Comparison of ENCODE assay signal across 1 cellular context in genomic region chr10:78458983-78459638, GRCh38.
TF ChIP-seq lines count a peak whose summit lies in the region.

No MANE protein-coding gene starts in this region.

TF ChIP-seq in HepG2, 621 proteins besides CTCF, POLR2A, EP300 and RAD21 (continued from another document and continues in another):
- TF ChIP-seq ATF3 (CRISPR knock-in tag; IDR thresholded peaks at IDR 0.05) (peak; percentile 100), HNRNPLL (IDR thresholded peaks at IDR 0.05; ENCODE audit: low read depth, low read length, poor library complexity, severe bottlenecking) (no peak), ZSCAN31 (CRISPR knock-in tag; IDR thresholded peaks at IDR 0.05; ENCODE audit: low read depth) (no peak), GZF1 (CRISPR knock-in tag; IDR thresholded peaks at IDR 0.05) (no peak), ZNF407 (CRISPR knock-in tag; IDR thresholded peaks at IDR 0.05; ENCODE audit: not compliant biosample characterization) (no peak), ZBTB34 (CRISPR knock-in tag; IDR thresholded peaks at IDR 0.05) (0 out of 2 replicates have a peak, but pooled peaks have one; percentile 57), SMAD1 (CRISPR knock-in tag; IDR thresholded peaks at IDR 0.05; ENCODE audit: borderline replicate concordance, low read depth) (no peak), HNRNPL (IDR thresholded peaks at IDR 0.05; ENCODE audit: low read depth, low read length) (no peak), CAMTA2 (CRISPR knock-in tag; IDR thresholded peaks at IDR 0.05; ENCODE audit: borderline replicate concordance) (no peak), ZNF343 (CRISPR knock-in tag; IDR thresholded peaks at IDR 0.05) (no peak), ATF6 (CRISPR knock-in tag; conservative IDR thresholded peaks at IDR 0.05) (no peak), CERS6 (CRISPR knock-in tag; IDR thresholded peaks at IDR 0.05) (no peak), ZNF766 (CRISPR knock-in tag; IDR thresholded peaks at IDR 0.05; ENCODE audit: borderline replicate concordance) (0 out of 2 replicates have a peak, but pooled peaks have one; percentile 46), KAT7 (CRISPR knock-in tag; IDR thresholded peaks at IDR 0.05; ENCODE audit: borderline replicate concordance) (no peak), E2F5 (CRISPR knock-in tag; conservative IDR thresholded peaks at IDR 0.05) (no peak), FOXM1 (CRISPR knock-in tag; IDR thresholded peaks at IDR 0.05) (no peak), STAT5B (CRISPR knock-in tag; IDR thresholded peaks at IDR 0.05) (peak; percentile 65; the same call in 1 of the 2 replicates), PTBP1 (IDR thresholded peaks at IDR 0.05; ENCODE audit: low read depth, low read length, poor library complexity, severe bottlenecking) (no peak), ZNF878 (CRISPR knock-in tag; IDR thresholded peaks at IDR 0.05) (peak; percentile 95), RFX3 (CRISPR knock-in tag; IDR thresholded peaks at IDR 0.05) (no peak; the same call in 1 of the 2 replicates), MIXL1 (CRISPR knock-in tag; IDR thresholded peaks at IDR 0.05) (peak; percentile 99), GTF3A (CRISPR knock-in tag; conservative IDR thresholded peaks at IDR 0.05) (no peak), ELK4 (CRISPR knock-in tag; IDR thresholded peaks at IDR 0.05; ENCODE audit: borderline replicate concordance) (no peak), ZNF44 (CRISPR knock-in tag; IDR thresholded peaks at IDR 0.05) (no peak), U2AF2 (IDR thresholded peaks at IDR 0.05; ENCODE audit: low read depth, low read length) (no peak), RARG (CRISPR knock-in tag; IDR thresholded peaks at IDR 0.05; ENCODE audit: low read depth) (no peak), SRF (IDR thresholded peaks at IDR 0.05; ENCODE audit: low read depth, low read length) (no peak), MAX (IDR thresholded peaks at IDR 0.05) (peak; percentile 75), ZNF891 (CRISPR knock-in tag; IDR thresholded peaks at IDR 0.05) (no peak), DPF2 (CRISPR knock-in tag; IDR thresholded peaks at IDR 0.05; ENCODE audit: borderline replicate concordance, low read depth) (peak; percentile 100), ZMYM3 (CRISPR knock-in tag; IDR thresholded peaks at IDR 0.05) (peak; percentile 76; the same call in 1 of the 2 replicates), DZIP1 (CRISPR knock-in tag; IDR thresholded peaks at IDR 0.05) (no peak), ZUFSP (CRISPR knock-in tag; IDR thresholded peaks at IDR 0.05; ENCODE audit: borderline replicate concordance) (no peak), CBX1 (IDR thresholded peaks at IDR 0.05; ENCODE audit: low read depth) (peak; percentile 68), NCOA2 (CRISPR knock-in tag; IDR thresholded peaks at IDR 0.05) (peak; percentile 100), ARNTL (CRISPR knock-in tag; IDR thresholded peaks at IDR 0.05) (peak; percentile 89), PPARG (CRISPR knock-in tag; conservative IDR thresholded peaks at IDR 0.05) (peak; percentile 90), ZNF564 (CRISPR knock-in tag; IDR thresholded peaks at IDR 0.05) (no peak), ZBTB8A (CRISPR knock-in tag; IDR thresholded peaks at IDR 0.05; ENCODE audit: borderline replicate concordance, low read depth) (no peak; the same call in 1 of the 2 replicates), ZNF382 (CRISPR knock-in tag; IDR thresholded peaks at IDR 0.05; ENCODE audit: borderline replicate concordance) (no peak), ARNT2 (CRISPR knock-in tag; IDR thresholded peaks at IDR 0.05; ENCODE audit: low read depth) (0 out of 2 replicates have a peak, but pooled peaks have one; percentile 31), CEBPB (IDR thresholded peaks at IDR 0.05; ENCODE audit: borderline replicate concordance, low read depth, low read length) (peak; percentile 99)
